In genomic region chr20:391041-391711, GRCh38 we compare ENCODE assay signal across 17 cellular contexts. TPM values are rescaled to one million over a fixed set of nuclear protein-coding genes. Genes with fewer than 3 reads are reported as not detected.
DNase-seq lines count a peak whose midpoint lies in the region; ATAC-seq, FAIRE-seq and TF ChIP-seq lines count a peak whose summit lies in the region.
"Had no signal": no experiment of that assay in that cellular context is flagged by ENCODE, and none has a peak within 500 bp of the region (broad histone marks: within the 10 kb centered on the region; RNA-seq: fewer than 3 reads in every experiment).

No MANE protein-coding gene starts in this region.

- RAD21 ChIA-PET in HCT116 (lab: Charles Lee; ENCODE audit: low non-redundant PET in 1 of 2, low total read pairs in 2 of 2, uncharacterized antibody in 2 of 2, unreplicated experiment in 2 of 2): no interaction called here

- H3K36me3 ChIP-seq in HCT116 (ENCODE audit: control insufficient read depth in 1 of 2, insufficient read depth in 2 of 2, low read length in 2 of 2) (peaks cover 24 to 58% of the 10 kb centered on the region in 2 experiments), RWPE2 (ENCODE audit: low read depth) (peaks cover 100% of the 10 kb centered on the region), HepG2 (replicated peaks in 1 of 2; ENCODE audit: control insufficient read depth in 1 of 2, insufficient read depth in 2 of 2, low read length in 2 of 2) (peaks cover 63 to 94% of the 10 kb centered on the region in 2 experiments), stomach (peaks cover 3 to 80% (median 65%) of the 10 kb centered on the region in 4 donors)
- H3K36me3 ChIP-seq: BE2C had no signal

- H2AFZ ChIP-seq in HCT116 (ENCODE audit: low read depth, low read length, poor library complexity, severe bottlenecking) (no peak overlapping the region), HepG2 (ENCODE audit: low read length) (no peak overlapping the region)
- H2AFZ ChIP-seq: PC-9 had no signal

- ATAC-seq in HCT116 (peak; percentile 22; the same call in 1 of the 2 replicates), RWPE2 (ENCODE audit: low read depth) (peak; percentile 22), HepG2 (peak; percentile 25), HG02759 (IDR thresholded peaks at IDR 0.05; ENCODE audit: unreplicated experiment) (no peak), GM18867 (IDR thresholded peaks at IDR 0.05; ENCODE audit: unreplicated experiment) (no peak)
- ATAC-seq: CD8-positive, alpha-beta T cell had no signal

- CTCF ChIA-PET in HCT116 (lab: Charles Lee) (no interaction called here), HepG2 (lab: Yijun Ruan, JAX; ENCODE audit: low intra/inter-chr PET ratio, low total read pairs) (interaction anchor here (1.4 kb wide), 1 partner anchor 40 kb away, joined by 5 read pairs; no protein-coding TSS in a partner anchor)

- TF ChIP-seq CTCF in HCT116 (IDR thresholded peaks at IDR 0.05 in 2 of 3, conservative IDR thresholded peaks at IDR 0.05 in 1 of 3; ENCODE audit: borderline replicate concordance in 1 of 3, insufficient read depth in 1 of 3, low read depth in 2 of 3, low read length in 2 of 3) (no peak), RWPE2 (IDR thresholded peaks at IDR 0.05; ENCODE audit: poor library complexity, severe bottlenecking) (no peak), HepG2 (CRISPR knock-in tag; IDR thresholded peaks at IDR 0.05) (no peak), stomach (IDR thresholded peaks at IDR 0.05) (no peak)

- in situ Hi-C loops in HepG2 (cut with HindIII; ENCODE audit: extremely low pct_ligation_motif_present, low pct_unique_long_range_greater_than_20kb): no loop called here

- no peak for TF ChIP-seq RAD21 in HCT116 (IDR thresholded peaks at IDR 0.05; ENCODE audit: low read depth)
- TF ChIP-seq RAD21 in HepG2 (CRISPR knock-in tag; IDR thresholded peaks at IDR 0.05): peak; percentile 36

- H3K79me2 ChIP-seq in HCT116 (ENCODE audit: insufficient read depth, low read length) (0 out of 2 replicates have a peak, but pooled peaks cover 4% of the 10 kb centered on the region), HepG2 (ENCODE audit: insufficient read depth, low read length) (peaks cover 40% of the 10 kb centered on the region)

- H3K4me2 ChIP-seq in HCT116 (ENCODE audit: low read length) (no peak overlapping the region), HepG2 (ENCODE audit: low read depth, low read length) (no peak overlapping the region)
- H3K4me2 ChIP-seq: PC-9 had no signal

- 98% methylated on average over 29 of the region's 29 CpGs for WGBS in HepG2 (ENCODE audit: low lambda C conversion rate)
- WGBS in stomach, 5 donors: 78 to 92% (median 87%) methylated on average over 28 to 29 of the region's 29 CpGs

- no peak overlapping the region for H3K4me3 ChIP-seq in HCT116 (replicated peaks in 1 of 2; ENCODE audit: low read depth in 1 of 2, low read length in 2 of 2)
- H3K4me3 ChIP-seq in RWPE2 (ENCODE audit: severe bottlenecking): no peak overlapping the region
- H3K4me3 ChIP-seq in HepG2 (replicated peaks in 1 of 3; ENCODE audit: insufficient read depth in 1 of 3, low read depth in 2 of 3, low read length in 3 of 3): no peak overlapping the region
- no peak overlapping the region for H3K4me3 ChIP-seq in stomach
- H3K4me3 ChIP-seq: PC-9 had no signal

- H3K9me3 ChIP-seq in HCT116 (ENCODE audit: control insufficient read depth in 1 of 2, insufficient read depth in 1 of 2, low read depth in 1 of 2, low read length in 2 of 2) (no peaks in the 10 kb centered on the region), RWPE2 (ENCODE audit: severe bottlenecking) (no peaks in the 10 kb centered on the region), HepG2 (ENCODE audit: low read length) (no peaks in the 10 kb centered on the region), stomach (no peaks in the 10 kb centered on the region)
- H3K9me3 ChIP-seq: BE2C had no signal

- no peak for FAIRE-seq in HepG2 (lab: Jason Lieb, UNC)

- H3K27ac ChIP-seq in HCT116 (ENCODE audit: low read depth, low read length) (no peak overlapping the region), RWPE2 (ENCODE audit: poor library complexity, severe bottlenecking) (no peak overlapping the region), HepG2 (ENCODE audit: extremely low read length, insufficient read depth, low read length) (no peak overlapping the region), stomach (no peak overlapping the region)
- H3K27ac ChIP-seq: HL-60, PC-9 had no signal

- no peaks in the 10 kb centered on the region for H4K20me1 ChIP-seq in HCT116 (ENCODE audit: insufficient read depth)
- peaks cover 15% of the 10 kb centered on the region for H4K20me1 ChIP-seq in HepG2 (ENCODE audit: insufficient read depth, low read length)

- intact Hi-C loops in HCT116 (cut with micrococcal nuclease): no loop called here
- intact Hi-C loops in HepG2 (cut with micrococcal nuclease; ENCODE audit: unreplicated experiment): no loop called here
- intact Hi-C loops in stomach (cut with DNase I; ENCODE audit: low total_unique reads): no loop called here

- TF ChIP-seq POLR2A in HCT116 (IDR thresholded peaks at IDR 0.05; ENCODE audit: borderline replicate concordance, extremely low read depth, insufficient read depth, insufficient read length) (no peak), HepG2 (IDR thresholded peaks at IDR 0.05; ENCODE audit: insufficient read depth in 1 of 2, low read depth in 2 of 2, low read length in 2 of 2) (peak in 1 of 2 experiments; percentile 43; a peak in 1 of 4 replicates), stomach (IDR thresholded peaks at IDR 0.05) (no peak)

- H3K4me1 ChIP-seq in HCT116 (ENCODE audit: control insufficient read depth in 1 of 2, insufficient read depth in 2 of 2, low read length in 2 of 2) (no peaks in the 10 kb centered on the region), RWPE2 (ENCODE audit: insufficient read depth, poor library complexity, severe bottlenecking) (no peaks in the 10 kb centered on the region), HepG2 (ENCODE audit: insufficient read depth, low read length) (peaks cover 68% of the 10 kb centered on the region), stomach (peaks cover 24 to 39% (median 34%) of the 10 kb centered on the region in 4 donors)
- H3K4me1 ChIP-seq: BE2C had no signal

- DNase-seq in HCT116 (ENCODE audit: low read depth, low spot score) (no peak), RWPE2 (ENCODE audit: low spot score) (no peak), HepG2 (ENCODE audit: low spot score) (no peak), stomach (peak; percentile 40)
- no peak for DNase-seq in activated T-cell treated with anti-CD3 and anti-CD28 coated beads, Interleukin-2, amount 50 U/mL, for 1 hour
- DNase-seq: BE2C; CD8-positive, alpha-beta T cell; H7; MM.1S; NCI-H1105 treated with DMSO at 0.1 percent for 48 hours; NCI-H187 treated with DMSO at 0.1 percent for 48 hours; NCI-H774; SIG-M5 had no signal

- no peaks in the 10 kb centered on the region for H3K27me3 ChIP-seq in HCT116 (ENCODE audit: insufficient read depth, low read length)
- H3K27me3 ChIP-seq in RWPE2 (ENCODE audit: insufficient read depth, poor library complexity, severe bottlenecking): no peaks in the 10 kb centered on the region
- H3K27me3 ChIP-seq in HepG2 (ENCODE audit: control insufficient read depth in 1 of 2, insufficient read depth in 2 of 2, low read length in 2 of 2): no peaks in the 10 kb centered on the region
- H3K27me3 ChIP-seq in stomach: no peaks in the 10 kb centered on the region
- H3K27me3 ChIP-seq: BE2C had no signal

- TF ChIP-seq EP300 in HepG2 (IDR thresholded peaks at IDR 0.05; ENCODE audit: low read depth in 2 of 2, low read length in 2 of 2) (no peak), HepG2 (CRISPR knock-in tag; IDR thresholded peaks at IDR 0.05; ENCODE audit: borderline replicate concordance) (no peak; the same call in 1 of the 2 replicates), stomach (IDR thresholded peaks at IDR 0.05) (no peak)

- H3K9ac ChIP-seq in HCT116 (ENCODE audit: low read length) (no peak overlapping the region), HepG2 (ENCODE audit: insufficient read depth, low read depth, low read length) (no peak overlapping the region)

- BruUV-seq in HCT116 (replicated peaks; lab: Mats Ljungman, UMichigan) (no TSS peak), HepG2 (replicated peaks; lab: Mats Ljungman, UMichigan) (no TSS peak)

- H3K9me2 ChIP-seq in HCT116 (ENCODE audit: insufficient read depth): no peaks in the 10 kb centered on the region

- POLR2A ChIA-PET in HCT116 (lab: Charles Lee): interaction anchor here (0.8 to 19.5 kb wide), 3 partner anchors 9 to 17 kb away, joined by 3 to 639 read pairs (median 8); partner anchors contain the start of genes RBCK1 and TRIB3
- POLR2A ChIA-PET in HepG2 (lab: Yijun Ruan, JAX): interaction anchor here (1.2 to 29.0 kb wide), 6 partner anchors 3 to 43 kb away, joined by 3 to 1587 read pairs (median 458); partner anchors contain the start of genes RBCK1 and TRIB3

RNA-seq across cellular contexts. Expression of gene TRIB3, which starts 10.6 kb away (rescaled TPM):
- total RNA-seq in HCT116 (2021; ENCODE audit: unreplicated experiment) (113 TPM), HepG2 (2016; rRNA removed; fragmentation: Illumina TruSeq; extraction: Trizol) (106 and 115 TPM in 2 replicates), stomach (10 to 100 TPM in 2 of 5 donors, 1 to 10 TPM in 3; 1.7 to 17.7 (median 3.6) TPM)
- polyA plus RNA-seq in HCT116 (2012): 184 and 189 TPM in 2 replicates
- total RNA-seq in HepG2 (2016; cell fraction: cytosol; rRNA removed; fragmentation: Illumina TruSeq; extraction: Trizol; ENCODE audit: low read depth): 40.1 and 45.0 TPM in 2 replicates
- 106 and 115 TPM in 2 replicates for total RNA-seq in HepG2 (2016; cell fraction: insoluble cytoplasmic fraction; rRNA removed; fragmentation: Illumina TruSeq; extraction: Trizol)
- total RNA-seq in HepG2 (2016; cell fraction: membrane; rRNA removed; fragmentation: Illumina TruSeq; extraction: Trizol): 107 and 130 TPM in 2 replicates
- total RNA-seq in HepG2 (2016; cell fraction: nucleus; rRNA removed; fragmentation: Illumina TruSeq; extraction: Trizol): 47.6 and 54.9 TPM in 2 replicates
- polyA plus RNA-seq in HepG2 (2011; rRNA removed) (150 and 241 TPM in 2 replicates), stomach (10 to 100 TPM in 2 of 3 donors, 1 to 10 TPM in 1; 8.7 to 15.8 (median 12.6) TPM)
- polyA plus RNA-seq in HepG2 (2011; cell fraction: cytosol; rRNA removed): 165 and 177 TPM in 2 replicates
- polyA plus RNA-seq in HepG2 (2011; cell fraction: nucleus; rRNA removed): 122 and 148 TPM in 2 replicates
- polyA plus RNA-seq in HepG2 (2012): 78.0 and 193 TPM in 2 replicates
- 33.6 and 42.0 TPM in 2 replicates for polyA plus RNA-seq in HepG2 (2016; cell fraction: cytosol; fragmentation: Illumina TruSeq; extraction: Trizol; ENCODE audit: low read depth)
- 99.1 and 105 TPM in 2 replicates for polyA plus RNA-seq in HepG2 (2016; cell fraction: insoluble cytoplasmic fraction; fragmentation: Illumina TruSeq; extraction: Trizol; ENCODE audit: low read depth)
- polyA plus RNA-seq in HepG2 (2016; cell fraction: membrane; fragmentation: Illumina TruSeq; extraction: Trizol; ENCODE audit: low read depth): 76.6 and 88.5 TPM in 2 replicates
- polyA plus RNA-seq in HepG2 (2016; cell fraction: nucleus; fragmentation: Illumina TruSeq; extraction: Trizol; ENCODE audit: insufficient read depth, low read depth): 77.9 and 79.0 TPM in 2 replicates
- 66.9 and 301 TPM in 2 replicates for polyA minus RNA-seq in HepG2 (2011; rRNA and poly(A)+ RNA removed; ENCODE audit: low replicate concordance)
- 115 and 151 TPM in 2 replicates for polyA minus RNA-seq in HepG2 (2011; cell fraction: cytosol; rRNA and poly(A)+ RNA removed)
- 35.9 and 65.3 TPM in 2 replicates for polyA minus RNA-seq in HepG2 (2011; cell fraction: nucleus; rRNA and poly(A)+ RNA removed)

RNA-seq across cellular contexts. Expression of gene RBCK1, which starts 16.9 kb away (rescaled TPM):
- 180 TPM for total RNA-seq in HCT116 (2021; ENCODE audit: unreplicated experiment)
- polyA plus RNA-seq in HCT116 (2012): 404 and 522 TPM in 2 replicates
- 121 and 149 TPM in 2 replicates for total RNA-seq in HepG2 (2016; rRNA removed; fragmentation: Illumina TruSeq; extraction: Trizol)
- 176 and 212 TPM in 2 replicates for total RNA-seq in HepG2 (2016; cell fraction: cytosol; rRNA removed; fragmentation: Illumina TruSeq; extraction: Trizol; ENCODE audit: low read depth)
- 110 and 147 TPM in 2 replicates for total RNA-seq in HepG2 (2016; cell fraction: insoluble cytoplasmic fraction; rRNA removed; fragmentation: Illumina TruSeq; extraction: Trizol)
- total RNA-seq in HepG2 (2016; cell fraction: membrane; rRNA removed; fragmentation: Illumina TruSeq; extraction: Trizol): 217 and 241 TPM in 2 replicates
- 83.9 and 95.5 TPM in 2 replicates for total RNA-seq in HepG2 (2016; cell fraction: nucleus; rRNA removed; fragmentation: Illumina TruSeq; extraction: Trizol)
- polyA plus RNA-seq in HepG2 (2011; rRNA removed): 215 and 270 TPM in 2 replicates
- polyA plus RNA-seq in HepG2 (2011; cell fraction: cytosol; rRNA removed): 171 and 196 TPM in 2 replicates
- 558 and 618 TPM in 2 replicates for polyA plus RNA-seq in HepG2 (2011; cell fraction: nucleus; rRNA removed)
- polyA plus RNA-seq in HepG2 (2012): 207 and 311 TPM in 2 replicates
- 291 and 331 TPM in 2 replicates for polyA plus RNA-seq in HepG2 (2016; cell fraction: cytosol; fragmentation: Illumina TruSeq; extraction: Trizol; ENCODE audit: low read depth)
- polyA plus RNA-seq in HepG2 (2016; cell fraction: insoluble cytoplasmic fraction; fragmentation: Illumina TruSeq; extraction: Trizol; ENCODE audit: low read depth): 144 and 159 TPM in 2 replicates
- polyA plus RNA-seq in HepG2 (2016; cell fraction: membrane; fragmentation: Illumina TruSeq; extraction: Trizol; ENCODE audit: low read depth): 277 and 299 TPM in 2 replicates
- 357 and 365 TPM in 2 replicates for polyA plus RNA-seq in HepG2 (2016; cell fraction: nucleus; fragmentation: Illumina TruSeq; extraction: Trizol; ENCODE audit: insufficient read depth, low read depth)
- 36.5 and 119 TPM in 2 replicates for polyA minus RNA-seq in HepG2 (2011; rRNA and poly(A)+ RNA removed; ENCODE audit: low replicate concordance)
- 65.9 and 88.8 TPM in 2 replicates for polyA minus RNA-seq in HepG2 (2011; cell fraction: cytosol; rRNA and poly(A)+ RNA removed)
- 102 and 144 TPM in 2 replicates for polyA minus RNA-seq in HepG2 (2011; cell fraction: nucleus; rRNA and poly(A)+ RNA removed)
- 100 to 1,000 TPM in 3 of 5 donors, 10 to 100 TPM in 2; 30.7 to 211 (median 161) TPM for total RNA-seq in stomach
- 100 to 1,000 TPM in 1 of 3 donors, 10 to 100 TPM in 2; 69.0 to 115 (median 81.1) TPM for polyA plus RNA-seq in stomach

RNA-seq across cellular contexts. Expression of gene NRSN2, which starts 44.3 kb away (rescaled TPM):
- 1.9 TPM for total RNA-seq in HCT116 (2021; ENCODE audit: unreplicated experiment)
- 2.0 and 2.5 TPM in 2 replicates for polyA plus RNA-seq in HCT116 (2012)
- total RNA-seq in HepG2 (2016; rRNA removed; fragmentation: Illumina TruSeq; extraction: Trizol): 28.4 and 32.3 TPM in 2 replicates
- 13.5 and 19.5 TPM in 2 replicates for total RNA-seq in HepG2 (2016; cell fraction: cytosol; rRNA removed; fragmentation: Illumina TruSeq; extraction: Trizol; ENCODE audit: low read depth)
- 26.0 and 33.1 TPM in 2 replicates for total RNA-seq in HepG2 (2016; cell fraction: insoluble cytoplasmic fraction; rRNA removed; fragmentation: Illumina TruSeq; extraction: Trizol)
- 30.9 and 37.0 TPM in 2 replicates for total RNA-seq in HepG2 (2016; cell fraction: membrane; rRNA removed; fragmentation: Illumina TruSeq; extraction: Trizol)
- total RNA-seq in HepG2 (2016; cell fraction: nucleus; rRNA removed; fragmentation: Illumina TruSeq; extraction: Trizol): 18.0 and 19.9 TPM in 2 replicates
- polyA plus RNA-seq in HepG2 (2011; rRNA removed): 49.4 and 63.3 TPM in 2 replicates
- 69.4 and 90.4 TPM in 2 replicates for polyA plus RNA-seq in HepG2 (2011; cell fraction: cytosol; rRNA removed)
- polyA plus RNA-seq in HepG2 (2011; cell fraction: nucleus; rRNA removed): 68.6 and 73.2 TPM in 2 replicates
- 32.8 and 45.8 TPM in 2 replicates for polyA plus RNA-seq in HepG2 (2012)
- 30.7 and 34.2 TPM in 2 replicates for polyA plus RNA-seq in HepG2 (2016; cell fraction: cytosol; fragmentation: Illumina TruSeq; extraction: Trizol; ENCODE audit: low read depth)
- 54.0 and 55.2 TPM in 2 replicates for polyA plus RNA-seq in HepG2 (2016; cell fraction: insoluble cytoplasmic fraction; fragmentation: Illumina TruSeq; extraction: Trizol; ENCODE audit: low read depth)
- polyA plus RNA-seq in HepG2 (2016; cell fraction: membrane; fragmentation: Illumina TruSeq; extraction: Trizol; ENCODE audit: low read depth): 61.7 and 66.8 TPM in 2 replicates
- polyA plus RNA-seq in HepG2 (2016; cell fraction: nucleus; fragmentation: Illumina TruSeq; extraction: Trizol; ENCODE audit: insufficient read depth, low read depth): 79.0 and 79.1 TPM in 2 replicates
- polyA minus RNA-seq in HepG2 (2011; rRNA and poly(A)+ RNA removed; ENCODE audit: low replicate concordance): 1.6 and 52.5 TPM in 2 replicates
- polyA minus RNA-seq in HepG2 (2011; cell fraction: cytosol; rRNA and poly(A)+ RNA removed): 32.5 and 33.1 TPM in 2 replicates
- polyA minus RNA-seq in HepG2 (2011; cell fraction: nucleus; rRNA and poly(A)+ RNA removed): 10.7 and 15.0 TPM in 2 replicates
- total RNA-seq in stomach: 10 to 100 TPM in 4 of 5 donors, under 1 TPM in 1; 0.89 to 36.5 (median 15.2) TPM
- polyA plus RNA-seq in stomach: 10 to 100 TPM in 2 of 3 donors, 1 to 10 TPM in 1; 9.8 to 21.0 (median 20.2) TPM

Comparison
In these comparisons a context has a peak if more than half of its experiments do, and no peak if none do; other contexts are left out.
1. ATAC-seq: peak in HCT116 (single experiment), RWPE2 (single experiment) and HepG2 (single experiment); none in HG02759 (single experiment) and GM18867 (single experiment).
2. Of the 20 proteins assayed by ChIP-seq in both HepG2 and HCT116: peak only in HepG2: RAD21 and ZBTB33; only in HCT116: none; in both: none; in neither: 17; mixed calls (peak in some experiments, not most) for 1.